Comparison of ENCODE assay signal across 13 cellular contexts in the genomic region with DNA sequence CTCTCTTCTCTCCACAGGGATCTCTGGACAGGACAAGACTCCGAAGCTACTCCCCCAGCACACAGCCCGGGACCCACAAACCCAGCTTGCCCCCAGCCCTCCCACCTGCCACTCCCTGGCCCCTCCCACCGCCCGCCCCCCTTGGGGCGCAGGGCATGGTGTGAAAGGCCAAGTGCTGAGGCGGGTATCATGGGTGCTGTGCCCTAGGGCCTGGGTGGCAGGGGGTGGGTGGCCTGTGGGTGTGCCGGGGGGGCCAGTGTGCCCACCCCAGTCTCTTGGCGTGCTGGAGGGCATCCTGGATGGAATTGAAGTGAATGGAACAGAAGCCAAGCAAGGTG. TPM values are rescaled to one million over a fixed set of nuclear protein-coding genes. Genes with fewer than 3 reads are reported as not detected.
A peak's percentile ranks its signal among the peaks of the same experiment; 100 is the strongest.
DNase-seq lines count a peak whose midpoint lies in the region; ATAC-seq, FAIRE-seq and TF ChIP-seq lines count a peak whose summit lies in the region.
"Had no signal": no experiment of that assay in that cellular context is flagged by ENCODE, and none has a peak within 500 bp of the region (broad histone marks: within the 10 kb centered on the region; RNA-seq: fewer than 3 reads in every experiment).

No MANE protein-coding gene starts in this region.

- TF ChIP-seq CTCF in left ventricle myocardium inferior (IDR thresholded peaks at IDR 0.05; ENCODE audit: borderline replicate concordance) (no peak), esophagus squamous epithelium (IDR thresholded peaks at IDR 0.05) (no peak), pancreas (IDR thresholded peaks at IDR 0.05) (no peak), uterus (IDR thresholded peaks at IDR 0.05) (no peak), WTC11 (IDR thresholded peaks at IDR 0.05) (no peak)

- POLR2A ChIA-PET in WTC11 (lab: Charles Lee), result interaction anchor here (2.8 kb wide), 1 partner anchor 39 kb away, joined by 9 read pairs; no protein-coding TSS in a partner anchor

- H3K36me3 ChIP-seq in left ventricle myocardium inferior, result peaks cover 29% of the 10 kb centered on the region
- peaks cover 0 to 43% (median 5%) of the 10 kb centered on the region in 3 donors for H3K36me3 ChIP-seq in esophagus squamous epithelium
- H3K36me3 ChIP-seq in pancreas, result peaks cover 0 to 4% (median 0%) of the 10 kb centered on the region in 3 donors
- no peaks in the 10 kb centered on the region for H3K36me3 ChIP-seq in uterus

- no peaks in the 10 kb centered on the region for H3K9me3 ChIP-seq in left ventricle myocardium inferior (replicated peaks)
- no peaks in the 10 kb centered on the region for H3K9me3 ChIP-seq in esophagus squamous epithelium
- H3K9me3 ChIP-seq in pancreas, result no peaks in the 10 kb centered on the region
- H3K9me3 ChIP-seq in uterus, result no peaks in the 10 kb centered on the region

- no peak for FAIRE-seq in pancreas (lab: Jason Lieb, UNC)
- FAIRE-seq: endothelial cell of umbilical vein, TTC549 had no signal

- H3K4me3 ChIP-seq in left ventricle myocardium inferior (no peak overlapping the region), esophagus squamous epithelium (no peak overlapping the region), pancreas (no peak overlapping the region), uterus (no peak overlapping the region)

- DNase-seq in left ventricle myocardium inferior, result no peak
- no peak for DNase-seq in cardiac septum (ENCODE audit: low spot score)
- DNase-seq in esophagus squamous epithelium (lab: John Stamatoyannopoulos, UW), result no peak
- peak in 4 of 6 donors; percentile 19 to 57 (median 38) for DNase-seq in pancreas
- DNase-seq in uterus, result no peak
- DNase-seq in stimulated activated CD4-positive, alpha-beta T cell treated with anti-CD3 and anti-CD28 coated beads, Interleukin-4, amount 100 ng/mL, for 4 hours, result no peak
- no peak for DNase-seq in WTC11 (ENCODE audit: low spot score)
- DNase-seq: NCI-H187, NCI-H748 treated with DMSO at 0.1 percent for 48 hours, SHP77 treated with DMSO at 0.1 percent for 48 hours had no signal

- H3K9me3 Mint-ChIP-seq in WTC11, result no peaks in the 10 kb centered on the region

- ATAC-seq in pancreas (no peak), HG02840 (IDR thresholded peaks at IDR 0.05; ENCODE audit: low FRiP score, unreplicated experiment) (no peak), WTC11 (no peak)

- intact Hi-C loops in left ventricle myocardium inferior (cut with micrococcal nuclease), result no loop called here
- intact Hi-C loops in cardiac septum (cut with DNase I), result no loop called here
- intact Hi-C loops in esophagus squamous epithelium (cut with DNase I), result no loop called here
- intact Hi-C loops in pancreas (cut with DNase I), result no loop called here
- intact Hi-C loops in uterus (cut with DNase I; ENCODE audit: low total_unique reads), result loop anchor here (10.0 kb wide), 1 partner anchor 59 kb away; a partner anchor contains a TSS

- H3K27ac ChIP-seq in left ventricle myocardium inferior (replicated peaks), result peak overlapping the region; percentile 100
- peak overlapping the region; percentile 80 to 93 (median 90) for H3K27ac ChIP-seq in esophagus squamous epithelium
- peak overlapping the region; percentile 71 to 91 (median 82) for H3K27ac ChIP-seq in pancreas
- peak overlapping the region; percentile 98 for H3K27ac ChIP-seq in uterus

- no peak for TF ChIP-seq POLR2A in esophagus squamous epithelium (IDR thresholded peaks at IDR 0.05)
- no peak for TF ChIP-seq POLR2A in uterus (IDR thresholded peaks at IDR 0.05)

- CTCF ChIA-PET in WTC11 (lab: Charles Lee), result interaction anchor here (1.3 to 7.3 kb wide), 12 partner anchors 10 to 61 kb away, joined by 3 to 252 read pairs (median 22); a partner anchor contains a TSS

- H3K4me1 ChIP-seq in left ventricle myocardium inferior, result peaks cover 89% of the 10 kb centered on the region
- H3K4me1 ChIP-seq in esophagus squamous epithelium, result peaks cover 66 to 90% (median 69%) of the 10 kb centered on the region in 3 donors
- H3K4me1 ChIP-seq in pancreas, result peaks cover 68 to 73% (median 71%) of the 10 kb centered on the region in 3 donors
- peaks cover 14 to 39% of the 10 kb centered on the region in 2 donors for H3K4me1 ChIP-seq in uterus

- peaks cover 59% of the 10 kb centered on the region for H3K4me1 Mint-ChIP-seq in WTC11

- H3K36me3 Mint-ChIP-seq in WTC11, result no peaks in the 10 kb centered on the region

- H3K27ac Mint-ChIP-seq in WTC11, result no peak overlapping the region

- no peaks in the 10 kb centered on the region for H3K27me3 ChIP-seq in left ventricle myocardium inferior (ENCODE audit: low read depth)
- no peaks in the 10 kb centered on the region for H3K27me3 ChIP-seq in esophagus squamous epithelium
- no peaks in the 10 kb centered on the region for H3K27me3 ChIP-seq in pancreas
- H3K27me3 ChIP-seq in uterus, result no peaks in the 10 kb centered on the region

- WGBS in esophagus squamous epithelium, 2 donors, result 59 to 77% methylated on average over 2 to 4 of the region's 8 CpGs
- 81 to 84% methylated on average over 8 of the region's 8 CpGs for WGBS in pancreas, 2 donors

- no peak overlapping the region for H3K4me3 Mint-ChIP-seq in WTC11

- H3K27me3 Mint-ChIP-seq in WTC11 (ENCODE audit: low read depth), result no peaks in the 10 kb centered on the region

TF ChIP-seq in WTC11, 78 proteins besides CTCF, POLR2A, EP300 and RAD21 (continues in another document):
- TF ChIP-seq, protein P1, sequence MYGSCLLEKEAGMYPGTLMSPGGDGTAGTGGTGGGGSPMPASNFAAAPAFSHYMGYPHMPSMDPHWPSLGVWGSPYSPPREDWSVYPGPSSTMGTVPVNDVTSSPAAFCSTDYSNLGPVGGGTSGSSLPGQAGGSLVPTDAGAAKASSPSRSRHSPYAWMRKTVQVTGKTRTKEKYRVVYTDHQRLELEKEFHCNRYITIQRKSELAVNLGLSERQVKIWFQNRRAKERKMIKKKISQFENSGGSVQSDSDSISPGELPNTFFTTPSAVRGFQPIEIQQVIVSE (CRISPR knock-in tag; IDR thresholded peaks at IDR 0.05; ENCODE audit: borderline replicate concordance), result no peak
- no peak for TF ChIP-seq TEAD1 (CRISPR knock-in tag; IDR thresholded peaks at IDR 0.05)
- TF ChIP-seq, protein P2, sequence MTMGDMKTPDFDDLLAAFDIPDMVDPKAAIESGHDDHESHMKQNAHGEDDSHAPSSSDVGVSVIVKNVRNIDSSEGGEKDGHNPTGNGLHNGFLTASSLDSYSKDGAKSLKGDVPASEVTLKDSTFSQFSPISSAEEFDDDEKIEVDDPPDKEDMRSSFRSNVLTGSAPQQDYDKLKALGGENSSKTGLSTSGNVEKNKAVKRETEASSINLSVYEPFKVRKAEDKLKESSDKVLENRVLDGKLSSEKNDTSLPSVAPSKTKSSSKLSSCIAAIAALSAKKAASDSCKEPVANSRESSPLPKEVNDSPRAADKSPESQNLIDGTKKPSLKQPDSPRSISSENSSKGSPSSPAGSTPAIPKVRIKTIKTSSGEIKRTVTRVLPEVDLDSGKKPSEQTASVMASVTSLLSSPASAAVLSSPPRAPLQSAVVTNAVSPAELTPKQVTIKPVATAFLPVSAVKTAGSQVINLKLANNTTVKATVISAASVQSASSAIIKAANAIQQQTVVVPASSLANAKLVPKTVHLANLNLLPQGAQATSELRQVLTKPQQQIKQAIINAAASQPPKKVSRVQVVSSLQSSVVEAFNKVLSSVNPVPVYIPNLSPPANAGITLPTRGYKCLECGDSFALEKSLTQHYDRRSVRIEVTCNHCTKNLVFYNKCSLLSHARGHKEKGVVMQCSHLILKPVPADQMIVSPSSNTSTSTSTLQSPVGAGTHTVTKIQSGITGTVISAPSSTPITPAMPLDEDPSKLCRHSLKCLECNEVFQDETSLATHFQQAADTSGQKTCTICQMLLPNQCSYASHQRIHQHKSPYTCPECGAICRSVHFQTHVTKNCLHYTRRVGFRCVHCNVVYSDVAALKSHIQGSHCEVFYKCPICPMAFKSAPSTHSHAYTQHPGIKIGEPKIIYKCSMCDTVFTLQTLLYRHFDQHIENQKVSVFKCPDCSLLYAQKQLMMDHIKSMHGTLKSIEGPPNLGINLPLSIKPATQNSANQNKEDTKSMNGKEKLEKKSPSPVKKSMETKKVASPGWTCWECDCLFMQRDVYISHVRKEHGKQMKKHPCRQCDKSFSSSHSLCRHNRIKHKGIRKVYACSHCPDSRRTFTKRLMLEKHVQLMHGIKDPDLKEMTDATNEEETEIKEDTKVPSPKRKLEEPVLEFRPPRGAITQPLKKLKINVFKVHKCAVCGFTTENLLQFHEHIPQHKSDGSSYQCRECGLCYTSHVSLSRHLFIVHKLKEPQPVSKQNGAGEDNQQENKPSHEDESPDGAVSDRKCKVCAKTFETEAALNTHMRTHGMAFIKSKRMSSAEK (CRISPR knock-in tag; IDR thresholded peaks at IDR 0.05; ENCODE audit: borderline replicate concordance), result no peak

RNA-seq across cellular contexts. Expression of a gene that starts 11.4 kb away (rescaled TPM):
- total RNA-seq in left ventricle myocardium inferior, result 78.3 TPM
- 66.8 TPM for total RNA-seq in cardiac septum
- 10 to 100 TPM in 2 of 4 donors, 1 to 10 TPM in 2; 4.2 to 27.1 (median 13.4) TPM for total RNA-seq in esophagus squamous epithelium
- 10 to 100 TPM; 13.8 to 28.1 (median 20.6) TPM for total RNA-seq in pancreas
- polyA plus RNA-seq in pancreas, result 10 to 100 TPM; 22.4 to 35.7 TPM
- 100 to 1,000 TPM in 1 of 4 donors, 10 to 100 TPM in 3; 19.7 to 124 (median 63.1) TPM for total RNA-seq in uterus
- total RNA-seq in WTC11 (2021), result 11.9 to 15.9 TPM (median 12.0 TPM) in 3 replicates

RNA-seq across cellular contexts. Expression of a gene that starts 19.9 kb away (rescaled TPM):
- 58.2 TPM for total RNA-seq in left ventricle myocardium inferior
- 56.4 TPM for total RNA-seq in cardiac septum
- total RNA-seq in esophagus squamous epithelium, result 10 to 100 TPM; 44.2 to 56.1 (median 49.0) TPM
- total RNA-seq in pancreas, result 10 to 100 TPM; 22.1 to 43.7 (median 29.1) TPM
- 10 to 100 TPM; 58.5 to 60.1 TPM for polyA plus RNA-seq in pancreas
- 100 to 1,000 TPM in 1 of 4 donors, 10 to 100 TPM in 3; 17.6 to 111 (median 44.7) TPM for total RNA-seq in uterus
- 95.5 to 107 TPM (median 103 TPM) in 3 replicates for total RNA-seq in WTC11 (2021)

RNA-seq across cellular contexts. Expression of a gene that starts 26.2 kb away (rescaled TPM):
- 19.1 TPM for total RNA-seq in left ventricle myocardium inferior
- total RNA-seq in cardiac septum, result 25.8 TPM
- total RNA-seq in esophagus squamous epithelium, result 10 to 100 TPM in 1 of 4 donors, 1 to 10 TPM in 3; 3.8 to 16.4 (median 5.4) TPM
- total RNA-seq in pancreas, result 10 to 100 TPM in 4 of 6 donors, 1 to 10 TPM in 2; 4.8 to 16.6 (median 11.2) TPM
- 10 to 100 TPM; 11.0 to 17.5 TPM for polyA plus RNA-seq in pancreas
- total RNA-seq in uterus, result 10 to 100 TPM in 1 of 4 donors, 1 to 10 TPM in 3; 2.0 to 92.1 (median 4.7) TPM
- 5.6 to 7.6 TPM (median 6.2 TPM) in 3 replicates for total RNA-seq in WTC11 (2021)

RNA-seq across cellular contexts. Expression of a gene that starts 47.6 kb away (rescaled TPM):
- total RNA-seq in left ventricle myocardium inferior (39.8 TPM), cardiac septum (53.7 TPM), esophagus squamous epithelium (10 to 100 TPM; 41.5 to 59.9 (median 51.5) TPM), pancreas (10 to 100 TPM; 21.0 to 44.6 (median 29.2) TPM), uterus (100 to 1,000 TPM in 1 of 4 donors, 10 to 100 TPM in 3; 51.0 to 151 (median 77.6) TPM), WTC11 (2021) (69.2 to 78.1 TPM (median 73.7 TPM) in 3 replicates)
- polyA plus RNA-seq in pancreas, result 100 to 1,000 TPM in 1 of 2 donors, 10 to 100 TPM in 1; 71.0 to 105 TPM

RNA-seq across cellular contexts. Expression of a gene that starts 58.9 kb away (rescaled TPM):
- total RNA-seq in left ventricle myocardium inferior (not detected), cardiac septum (not detected), esophagus squamous epithelium (1 to 10 TPM in 1 of 4 donors, not detected in 3; 4.0 TPM), pancreas (under 1 TPM in 2 of 6 donors, not detected in 4; 0.16 to 0.20 TPM), uterus (1 to 10 TPM in 1 of 4 donors, under 1 TPM in 1, not detected in 2; 0.29 to 5.0 TPM), WTC11 (2021) (not detected in 3 replicates)
- polyA plus RNA-seq in pancreas, result 1 to 10 TPM in 1 of 2 donors, under 1 TPM in 1; 0.27 to 3.5 TPM

Comparison
In these comparisons a context has a peak if more than half of its experiments do, and no peak if none do; other contexts are left out.
1. DNase-seq: peak in pancreas (4 of 6); none in left ventricle myocardium inferior (single experiment), cardiac septum (single experiment), esophagus squamous epithelium (single experiment), uterus (0 of 2), stimulated activated CD4-positive, alpha-beta T cell treated with anti-CD3 and anti-CD28 coated beads, Interleukin-4, amount 100 ng/mL, for 4 hours (0 of 2) and WTC11 (single experiment).
2. Peak in every context shown above with its lines, with median percentiles within 50 percentile points of each other: H3K27ac ChIP-seq.